ENCODE assay signal across 18 cellular contexts in genomic region chr1:77579547-77579946, GRCh38.
DNase-seq lines count a peak whose midpoint lies in the region; ATAC-seq and TF ChIP-seq lines count a peak whose summit lies in the region.
"Had no signal": no experiment of that assay in that cellular context is flagged by ENCODE, and none has a peak within 500 bp of the region (broad histone marks: within the 10 kb centered on the region; RNA-seq: fewer than 3 reads in every experiment).

No MANE protein-coding gene starts in this region.

- H3K9me3 Mint-ChIP-seq in neural crest cell, result no peaks in the 10 kb centered on the region
- no peaks in the 10 kb centered on the region for H3K9me3 Mint-ChIP-seq in Caco-2 (ENCODE audit: unreplicated experiment)
- H3K9me3 Mint-ChIP-seq: IgD-negative memory B cell had no signal

- no peak overlapping the region for H3K4me2 ChIP-seq in GM23248 (ENCODE audit: unreplicated experiment)
- H3K4me2 ChIP-seq: BLaER1 treated with 17β-estradiol and CSF1 and Interleukin-3, amounts not matched to agents 10 nM and 100 nM had no signal

- peaks cover 80% of the 10 kb centered on the region for H3K36me3 ChIP-seq in GM23248 (ENCODE audit: low read depth)
- no peaks in the 10 kb centered on the region for H3K36me3 ChIP-seq in Caco-2 (ENCODE audit: control insufficient read depth, insufficient read depth, low read length)

- no peak overlapping the region for H2AFZ ChIP-seq in GM23248

- DNase-seq in GM23248 (peak; percentile 17), cardiac fibroblast (ENCODE audit: low read depth in 2 of 2) (no peak), neural crest cell (ENCODE audit: low read depth, low spot score) (no peak), amygdala (lab: John Stamatoyannopoulos, UW) (no peak), Caco-2 (no peak)
- DNase-seq: GOT3, Kasumi-1, MM.1S, NCI-H1092 treated with DMSO at 0.1 percent for 48 hours, NCI-H2081 treated with DMSO at 0.1 percent for 48 hours, NCI-H510A treated with DMSO at 0.1 percent for 48 hours, NCI-H774 had no signal

- no peaks in the 10 kb centered on the region for H3K9me2 ChIP-seq in GM23248 (ENCODE audit: insufficient read depth)

- H3K36me3 Mint-ChIP-seq in neural crest cell (ENCODE audit: low read depth) (peaks cover 9% of the 10 kb centered on the region), Caco-2 (ENCODE audit: insufficient read depth, unreplicated experiment) (peaks cover 33% of the 10 kb centered on the region)

- POLR2A ChIA-PET in Caco-2 (lab: Charles Lee), result no interaction called here

- H3K4me3 ChIP-seq in GM23248 (no peak overlapping the region), cardiac fibroblast (replicated peaks in 1 of 2; ENCODE audit: low read depth in 2 of 2, low read length in 2 of 2) (no peak overlapping the region), Caco-2 (ENCODE audit: low read depth, low read length) (no peak overlapping the region)
- H3K4me3 ChIP-seq: BLaER1 treated with 17β-estradiol and CSF1 and Interleukin-3, amounts not matched to agents 10 nM and 100 nM; GM12878 had no signal

- ATAC-seq in GM21367 (IDR thresholded peaks at IDR 0.05; ENCODE audit: unreplicated experiment), result no peak
- ATAC-seq: GM12878, HCT116 had no signal

- H3K9ac ChIP-seq in GM23248, result no peak overlapping the region
- H3K9ac ChIP-seq: BLaER1 treated with 17β-estradiol and CSF1 and Interleukin-3, amounts not matched to agents 10 nM and 100 nM had no signal

- no TSS peak for BruUV-seq in Caco-2 (replicated peaks; lab: Mats Ljungman, UMichigan)

- intact Hi-C loops in Caco-2 (cut with micrococcal nuclease; ENCODE audit: unreplicated experiment), result loop anchor here (10.0 kb wide), 1 partner anchor 105 kb away; the partner anchor contains the start of gene ZZZ3

- H3K4me1 ChIP-seq in GM23248 (ENCODE audit: insufficient read depth) (no peaks in the 10 kb centered on the region), Caco-2 (no peaks in the 10 kb centered on the region)

- peaks cover 7% of the 10 kb centered on the region; the same call in 1 of the 2 replicates for H3F3A ChIP-seq in GM23248 (ENCODE audit: insufficient read depth)

- no peaks in the 10 kb centered on the region for H4K20me1 ChIP-seq in GM23248 (ENCODE audit: insufficient read depth)

- in situ Hi-C loops in GM23248 (cut with MboI), result no loop called here

- H3K27ac ChIP-seq in C4-2B (no peak overlapping the region), GM23248 (no peak overlapping the region)
- H3K27ac ChIP-seq: BLaER1 treated with 17β-estradiol and CSF1 and Interleukin-3, amounts not matched to agents 10 nM and 100 nM had no signal

- no peak overlapping the region for H3K4me3 Mint-ChIP-seq in neural crest cell
- H3K4me3 Mint-ChIP-seq in Caco-2 (ENCODE audit: unreplicated experiment), result no peak overlapping the region
- H3K4me3 Mint-ChIP-seq: IgD-negative memory B cell had no signal

- 97 to 100% methylated on average over 3 of the region's 3 CpGs for WGBS in GM23248 (ENCODE audit: low coverage in 1 of 2, low lambda C conversion rate in 2 of 2, missing lambda C conversion rate in 2 of 2), 2 experiments

- no peaks in the 10 kb centered on the region for H3K27me3 Mint-ChIP-seq in neural crest cell (ENCODE audit: low read depth)
- no peaks in the 10 kb centered on the region for H3K27me3 Mint-ChIP-seq in Caco-2 (ENCODE audit: insufficient read depth, unreplicated experiment)
- H3K27me3 Mint-ChIP-seq: IgD-negative memory B cell had no signal

- H3K27me3 ChIP-seq in GM23248 (replicated peaks; ENCODE audit: insufficient read depth) (no peaks in the 10 kb centered on the region), Caco-2 (replicated peaks; ENCODE audit: control insufficient read depth, insufficient read depth, low read length) (no peaks in the 10 kb centered on the region)
- H3K27me3 ChIP-seq: BLaER1 treated with 17β-estradiol and CSF1 and Interleukin-3, amounts not matched to agents 10 nM and 100 nM had no signal

- CTCF ChIA-PET in Caco-2 (lab: Charles Lee), result no interaction called here

- TF ChIP-seq CTCF in C4-2B (conservative IDR thresholded peaks at IDR 0.05) (peak; percentile 17; the same call in 1 of the 2 replicates), cardiac fibroblast (IDR thresholded peaks at IDR 0.05; ENCODE audit: low read depth, low read length) (peak; percentile 14), neural crest cell (conservative IDR thresholded peaks at IDR 0.05) (peak; percentile 45), Caco-2 (IDR thresholded peaks at IDR 0.05; ENCODE audit: insufficient read depth in 1 of 2, low read depth in 1 of 2, low read length in 1 of 2, severe bottlenecking in 1 of 2, unreplicated experiment in 1 of 2) (no peak)

- H3K79me2 ChIP-seq in GM23248 (ENCODE audit: insufficient read depth), result peaks cover 28% of the 10 kb centered on the region

- H3K9me3 ChIP-seq in GM23248 (ENCODE audit: low read depth) (no peaks in the 10 kb centered on the region), Caco-2 (no peaks in the 10 kb centered on the region)
- H3K9me3 ChIP-seq: BLaER1 treated with 17β-estradiol and CSF1 and Interleukin-3, amounts not matched to agents 10 nM and 100 nM had no signal

- H3K27ac Mint-ChIP-seq in neural crest cell (ENCODE audit: unreplicated experiment) (no peak overlapping the region), Caco-2 (ENCODE audit: unreplicated experiment) (no peak overlapping the region)

- no peaks in the 10 kb centered on the region for H3K4me1 Mint-ChIP-seq in neural crest cell
- no peaks in the 10 kb centered on the region for H3K4me1 Mint-ChIP-seq in Caco-2 (ENCODE audit: low read depth, unreplicated experiment)

Comparison
In these comparisons a context has a peak if more than half of its experiments do, and no peak if none do; other contexts are left out.
1. CTCF ChIP-seq: peak in C4-2B (single experiment), cardiac fibroblast (single experiment) and neural crest cell (single experiment); none in Caco-2 (0 of 2).